8 cellular contexts compared by ENCODE assay signal in the genomic region with DNA sequence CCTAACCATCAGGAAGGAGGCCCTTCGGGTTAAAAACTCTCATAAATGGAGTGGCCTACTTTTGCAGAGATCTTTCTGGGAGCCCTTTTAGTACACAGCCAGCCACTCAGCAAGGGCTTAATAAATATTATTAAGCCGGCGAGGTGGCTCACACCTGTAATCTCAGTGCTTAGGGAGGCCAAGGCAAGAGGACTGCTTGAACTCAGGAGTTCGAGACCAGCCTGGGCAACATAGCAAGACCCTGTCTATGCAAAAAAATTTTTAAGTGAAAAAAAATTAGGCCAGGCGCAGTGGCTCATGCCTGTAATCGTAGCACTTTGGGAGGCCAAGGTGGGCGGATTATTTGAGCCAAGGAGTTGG. TPM values are rescaled to one million over a fixed set of nuclear protein-coding genes. Genes with fewer than 3 reads are reported as not detected.
DNase-seq lines count a peak whose midpoint lies in the region; ATAC-seq, FAIRE-seq and TF ChIP-seq lines count a peak whose summit lies in the region.

No MANE protein-coding gene starts in this region.

- H3K36me3 ChIP-seq in GM12878 (ENCODE audit: control insufficient read depth in 2 of 2, insufficient read depth in 2 of 2, low read length in 1 of 2) (no peaks in the 10 kb centered on the region; a peak in 1 of 4 replicates), lung (ENCODE audit: control insufficient read depth in 2 of 2, insufficient read depth in 2 of 2, low read length in 2 of 2) (peaks cover 0 to 26% of the 10 kb centered on the region in 2 donors)

- peaks cover 5% of the 10 kb centered on the region for H3K4me1 Mint-ChIP-seq in activated naive CD4-positive, alpha-beta T cell treated with anti-CD3 and anti-CD28 coated beads, Interleukin-2, amount 50 U/mL, for 24 hours
- peaks cover 5% of the 10 kb centered on the region for H3K4me1 Mint-ChIP-seq in type B pancreatic cell (ENCODE audit: unreplicated experiment)

- peaks cover 5% of the 10 kb centered on the region for H3K27me3 Mint-ChIP-seq in activated naive CD4-positive, alpha-beta T cell treated with anti-CD3 and anti-CD28 coated beads, Interleukin-2, amount 50 U/mL, for 24 hours
- H3K27me3 Mint-ChIP-seq in type B pancreatic cell = no peaks in the 10 kb centered on the region

- H3K4me1 ChIP-seq in GM12878 (ENCODE audit: control insufficient read depth, insufficient read depth, low read length) (peaks cover 11% of the 10 kb centered on the region), lung (ENCODE audit: control insufficient read depth in 2 of 2, insufficient read depth in 2 of 2, low read length in 2 of 2) (peaks cover 0 to 11% of the 10 kb centered on the region in 2 donors)

- POLR2A ChIA-PET in GM12878 (lab: Charles Lee) = interaction anchor here (0.5 to 0.9 kb wide), 5 partner anchors 8 to 248 kb away, joined by 3 to 5 read pairs (median 3); no protein-coding TSS in a partner anchor

- H3K4me3 ChIP-seq in GM12878 (peak overlapping the region; percentile 97; the same call in 1 of the 2 replicates), lung (no peak overlapping the region)

- no peak overlapping the region for H3K27ac ChIP-seq in GM12878 (ENCODE audit: control insufficient read depth, insufficient read depth)
- H3K27ac ChIP-seq in lung (ENCODE audit: low read depth in 1 of 2, low read length in 1 of 2) = peak overlapping the region; percentile 78 to 90

- no peaks in the 10 kb centered on the region for H4K20me1 ChIP-seq in GM12878 (ENCODE audit: control insufficient read depth, insufficient read depth)

- no peaks in the 10 kb centered on the region for H3K36me3 Mint-ChIP-seq in activated naive CD4-positive, alpha-beta T cell treated with anti-CD3 and anti-CD28 coated beads, Interleukin-2, amount 50 U/mL, for 24 hours
- H3K36me3 Mint-ChIP-seq in type B pancreatic cell = peaks cover 3% of the 10 kb centered on the region

- no peak overlapping the region; the same call in 1 of the 2 replicates for H3K4me2 ChIP-seq in GM12878 (ENCODE audit: control insufficient read depth, insufficient read depth)

- H3K9me3 ChIP-seq in GM12878 (replicated peaks; ENCODE audit: control insufficient read depth, insufficient read depth, low read length) = no peaks in the 10 kb centered on the region; the same call in 2 of the 3 replicates
- H3K9me3 ChIP-seq in lung (ENCODE audit: control insufficient read depth in 2 of 2, insufficient read depth in 1 of 2, low read length in 1 of 2) = no peaks in the 10 kb centered on the region

- no peak for DNase-seq in activated naive CD4-positive, alpha-beta T cell (lab: John Stamatoyannopoulos, UW)
- DNase-seq in GM12878 (ENCODE audit: low read depth, low spot score) (no peak), lung (ENCODE audit: low spot score) (no peak), type B pancreatic cell (ENCODE audit: extremely low spot score, unreplicated experiment) (no peak)

- SMC1A ChIA-PET in GM12878 (lab: Charles Lee; ENCODE audit: uncharacterized antibody, unreplicated experiment) = interaction anchor here (1.7 kb wide), 1 partner anchor 42 kb away, joined by 7 read pairs; a partner anchor contains a TSS

- H3K9ac ChIP-seq in GM12878 (ENCODE audit: control insufficient read depth, insufficient read depth, low read length) = no peak overlapping the region

- in situ Hi-C loops in GM12878 (cut with MboI) = no loop called here

- CTCF ChIA-PET in GM12878 (lab: Yijun Ruan, JAX) = interaction anchor here (0.7 kb wide), 1 partner anchor 93 kb away, joined by 4 read pairs; no protein-coding TSS in a partner anchor

- H3K9me3 Mint-ChIP-seq in activated naive CD4-positive, alpha-beta T cell treated with anti-CD3 and anti-CD28 coated beads, Interleukin-2, amount 50 U/mL, for 24 hours = no peaks in the 10 kb centered on the region
- H3K9me3 Mint-ChIP-seq in type B pancreatic cell = no peaks in the 10 kb centered on the region

- no peak for TF ChIP-seq RAD21 in GM12878 (IDR thresholded peaks at IDR 0.05; ENCODE audit: insufficient read depth, low read depth, low read length)

- no peak for FAIRE-seq in GM12878 (lab: Jason Lieb, UNC)

- intact Hi-C loops in GM12878 (cut with micrococcal nuclease; ENCODE audit: unreplicated experiment) = no loop called here

- H3K27ac Mint-ChIP-seq in activated naive CD4-positive, alpha-beta T cell treated with anti-CD3 and anti-CD28 coated beads, Interleukin-2, amount 50 U/mL, for 24 hours = no peak overlapping the region
- peak overlapping the region; percentile 72 for H3K27ac Mint-ChIP-seq in type B pancreatic cell

- H2AFZ ChIP-seq in GM12878 (ENCODE audit: control insufficient read depth, low read depth, low read length) = peak overlapping the region; percentile 8; the same call in 1 of the 2 replicates

- peak overlapping the region; percentile 78 for H3K4me3 Mint-ChIP-seq in activated naive CD4-positive, alpha-beta T cell treated with anti-CD3 and anti-CD28 coated beads, Interleukin-2, amount 50 U/mL, for 24 hours
- peak overlapping the region; percentile 87 for H3K4me3 Mint-ChIP-seq in type B pancreatic cell

- WGBS in GM12878 (ENCODE audit: insufficient coverage, insufficient replicate concordance, low lambda C conversion rate, missing lambda C conversion rate) = 86% methylated on average over 7 of the region's 7 CpGs
- WGBS in lung, 2 donors = 58 to 72% methylated on average over 7 of the region's 7 CpGs

- TF ChIP-seq POLR2A in GM12878 (IDR thresholded peaks at IDR 0.05; ENCODE audit: low read depth, low read length) = no peak

- no peak for TF ChIP-seq EP300 in GM12878 (IDR thresholded peaks at IDR 0.05; ENCODE audit: borderline replicate concordance in 1 of 2, control insufficient read depth in 1 of 2, low read depth in 2 of 2, low read length in 2 of 2)

- ATAC-seq in GM12878 (no peak), lung (ENCODE audit: insufficient read depth, low FRiP score) (no peak), GM19452 (IDR thresholded peaks at IDR 0.05; ENCODE audit: unreplicated experiment) (no peak), GM19351 (IDR thresholded peaks at IDR 0.05; ENCODE audit: unreplicated experiment) (no peak), HG02884 (IDR thresholded peaks at IDR 0.05; ENCODE audit: unreplicated experiment) (no peak)

- peaks cover 3% of the 10 kb centered on the region for H3K79me2 ChIP-seq in GM12878 (ENCODE audit: control insufficient read depth, insufficient read depth, low read length)

- TF ChIP-seq CTCF in GM12878 (IDR thresholded peaks at IDR 0.05 in 2 of 3, conservative IDR thresholded peaks at IDR 0.05 in 1 of 3; ENCODE audit: control insufficient read depth in 2 of 3, extremely low read depth in 1 of 3, insufficient read depth in 1 of 3, low read depth in 3 of 3, low read length in 3 of 3) = no peak
- TF ChIP-seq CTCF in lung (IDR thresholded peaks at IDR 0.05; ENCODE audit: control extremely low read depth, extremely low read depth) = no peak
- TF ChIP-seq CTCF in type B pancreatic cell (conservative IDR thresholded peaks at IDR 0.05) = no peak

- RAD21 ChIA-PET in GM12878 (lab: Charles Lee; ENCODE audit: unreplicated experiment) = interaction anchor here (0.7 to 1.5 kb wide), 4 partner anchors 8 to 162 kb away, joined by 3 to 6 read pairs (median 4); no protein-coding TSS in a partner anchor

- H3K27me3 ChIP-seq in GM12878 (replicated peaks in 1 of 2; ENCODE audit: control insufficient read depth in 2 of 2, insufficient read depth in 2 of 2, low read length in 1 of 2) = no peaks in the 10 kb centered on the region
- H3K27me3 ChIP-seq in lung (ENCODE audit: control insufficient read depth, insufficient read depth) = no peaks in the 10 kb centered on the region

- BruUV-seq in GM12878 (replicated peaks; lab: Mats Ljungman, UMichigan) = no TSS peak

RNA-seq across cellular contexts. Expression of a gene that starts 0.8 kb away (rescaled TPM):
- total RNA-seq in GM12878 (2013; cell fraction: nucleolus; rRNA removed) = 23.9 and 26.1 TPM in 2 replicates
- total RNA-seq in GM12878 (2014; rRNA removed) (25.9 and 28.2 TPM in 2 replicates), GM12878 (2014; rRNA removed; fragmentation: Illumina TruSeq; extraction: Trizol) (17.4 and 18.9 TPM in 2 replicates), GM12878 (2021) (31.9 and 32.9 TPM in 2 replicates), lung (100 to 1,000 TPM; 129 to 164 TPM), type B pancreatic cell (ENCODE audit: low replicate concordance) (17.6 and 55.3 TPM in 2 replicates)
- 10.1 TPM for polyA plus RNA-seq in GM12878 (2011; ENCODE audit: low read depth)
- polyA plus RNA-seq in GM12878 (2011; rRNA removed) (5.4 and 10.8 TPM in 2 replicates), GM12878 (2014; fragmentation: Illumina TruSeq; extraction: Trizol) (21.9 and 33.0 TPM in 2 replicates), GM12878 (2014; fragmentation: Nextera tagmentation; extraction: Ambion mirVana) (1 to 10 TPM; 4.9 to 7.3 TPM), GM12878 (2014; rRNA removed) (19.4 and 23.3 TPM in 2 replicates), GM12878 (2016; fragmentation: Nextera tagmentation; extraction: Ambion mirVana) (10 to 100 TPM; 17.1 to 23.2 TPM), lung (10 to 100 TPM; 90.1 to 96.8 TPM)
- polyA plus RNA-seq in GM12878 (2011; cell fraction: cytosol; rRNA removed) = 15.1 and 19.4 TPM in 2 replicates
- 7.4 and 12.1 TPM in 2 replicates for polyA plus RNA-seq in GM12878 (2011; cell fraction: nucleus; rRNA removed)
- 13.4 and 16.1 TPM in 2 replicates for polyA plus RNA-seq in GM12878 (2012)
- 10.5 and 23.3 TPM in 2 replicates for polyA minus RNA-seq in GM12878 (2011; rRNA and poly(A)+ RNA removed)
- polyA minus RNA-seq in GM12878 (2011; cell fraction: cytosol; rRNA and poly(A)+ RNA removed) = 9.1 and 13.2 TPM in 2 replicates
- polyA minus RNA-seq in GM12878 (2011; cell fraction: nucleus; rRNA and poly(A)+ RNA removed) = 2.2 and 6.3 TPM in 2 replicates

RNA-seq across cellular contexts. Expression of a gene that starts 41.3 kb away (rescaled TPM):
- total RNA-seq in GM12878 (2013; cell fraction: nucleolus; rRNA removed) = not detected in 2 replicates
- total RNA-seq in GM12878 (2014; rRNA removed) = not detected in 2 replicates
- total RNA-seq in GM12878 (2014; rRNA removed; fragmentation: Illumina TruSeq; extraction: Trizol) = not detected in 2 replicates
- not detected in 2 replicates for total RNA-seq in GM12878 (2021)
- polyA plus RNA-seq in GM12878 (2011; ENCODE audit: low read depth) = not detected
- polyA plus RNA-seq in GM12878 (2011; rRNA removed) = not detected in 2 replicates
- polyA plus RNA-seq in GM12878 (2011; cell fraction: cytosol; rRNA removed) = not detected in 2 replicates
- polyA plus RNA-seq in GM12878 (2011; cell fraction: nucleus; rRNA removed) = not detected in 2 replicates
- not detected in 2 replicates for polyA plus RNA-seq in GM12878 (2012)
- not detected in 2 replicates for polyA plus RNA-seq in GM12878 (2014; fragmentation: Illumina TruSeq; extraction: Trizol)
- polyA plus RNA-seq in GM12878 (2014; fragmentation: Nextera tagmentation; extraction: Ambion mirVana) = not detected
- polyA plus RNA-seq in GM12878 (2014; rRNA removed) = not detected in 2 replicates
- polyA plus RNA-seq in GM12878 (2016; fragmentation: Nextera tagmentation; extraction: Ambion mirVana) = not detected
- not detected in 2 replicates for polyA minus RNA-seq in GM12878 (2011; rRNA and poly(A)+ RNA removed)
- not detected in 2 replicates for polyA minus RNA-seq in GM12878 (2011; cell fraction: cytosol; rRNA and poly(A)+ RNA removed)
- not detected in 2 replicates for polyA minus RNA-seq in GM12878 (2011; cell fraction: nucleus; rRNA and poly(A)+ RNA removed)
- not detected for total RNA-seq in lung
- polyA plus RNA-seq in lung = 1 to 10 TPM in 1 of 2 donors, under 1 TPM in 1; 0.19 to 1.0 TPM
- total RNA-seq in type B pancreatic cell (ENCODE audit: low replicate concordance) = not detected in 2 replicates

RNA-seq across cellular contexts. Expression of a gene that starts 42.6 kb away (rescaled TPM):
- total RNA-seq in GM12878 (2013; cell fraction: nucleolus; rRNA removed) = 7.9 and 10.3 TPM in 2 replicates
- total RNA-seq in GM12878 (2014; rRNA removed) (69.3 and 70.8 TPM in 2 replicates), GM12878 (2014; rRNA removed; fragmentation: Illumina TruSeq; extraction: Trizol) (43.4 and 47.0 TPM in 2 replicates), GM12878 (2021) (59.1 and 65.0 TPM in 2 replicates), lung (1 to 10 TPM; 2.5 to 5.3 TPM), type B pancreatic cell (ENCODE audit: low replicate concordance) (15.0 and 43.2 TPM in 2 replicates)
- polyA plus RNA-seq in GM12878 (2011; ENCODE audit: low read depth) = 15.4 TPM
- polyA plus RNA-seq in GM12878 (2011; rRNA removed) (22.0 and 25.6 TPM in 2 replicates), GM12878 (2014; fragmentation: Illumina TruSeq; extraction: Trizol) (17.0 and 18.1 TPM in 2 replicates), GM12878 (2014; fragmentation: Nextera tagmentation; extraction: Ambion mirVana) (10 to 100 TPM in 1 of 2 experiments, 1 to 10 TPM in 1; 9.4 to 18.4 TPM), GM12878 (2014; rRNA removed) (34.4 and 55.4 TPM in 2 replicates), GM12878 (2016; fragmentation: Nextera tagmentation; extraction: Ambion mirVana) (10 to 100 TPM; 65.3 to 72.6 TPM), lung (1 to 10 TPM; 1.3 to 6.5 TPM)
- 27.5 and 36.4 TPM in 2 replicates for polyA plus RNA-seq in GM12878 (2011; cell fraction: cytosol; rRNA removed)
- 28.5 and 31.1 TPM in 2 replicates for polyA plus RNA-seq in GM12878 (2011; cell fraction: nucleus; rRNA removed)
- polyA plus RNA-seq in GM12878 (2012) = 18.4 and 22.6 TPM in 2 replicates
- 50.6 and 56.3 TPM in 2 replicates for polyA minus RNA-seq in GM12878 (2011; rRNA and poly(A)+ RNA removed)
- 27.4 and 31.9 TPM in 2 replicates for polyA minus RNA-seq in GM12878 (2011; cell fraction: cytosol; rRNA and poly(A)+ RNA removed)
- 8.1 and 16.5 TPM in 2 replicates for polyA minus RNA-seq in GM12878 (2011; cell fraction: nucleus; rRNA and poly(A)+ RNA removed)
